ENCODE assay signal across 13 cellular contexts in the genomic region with DNA sequence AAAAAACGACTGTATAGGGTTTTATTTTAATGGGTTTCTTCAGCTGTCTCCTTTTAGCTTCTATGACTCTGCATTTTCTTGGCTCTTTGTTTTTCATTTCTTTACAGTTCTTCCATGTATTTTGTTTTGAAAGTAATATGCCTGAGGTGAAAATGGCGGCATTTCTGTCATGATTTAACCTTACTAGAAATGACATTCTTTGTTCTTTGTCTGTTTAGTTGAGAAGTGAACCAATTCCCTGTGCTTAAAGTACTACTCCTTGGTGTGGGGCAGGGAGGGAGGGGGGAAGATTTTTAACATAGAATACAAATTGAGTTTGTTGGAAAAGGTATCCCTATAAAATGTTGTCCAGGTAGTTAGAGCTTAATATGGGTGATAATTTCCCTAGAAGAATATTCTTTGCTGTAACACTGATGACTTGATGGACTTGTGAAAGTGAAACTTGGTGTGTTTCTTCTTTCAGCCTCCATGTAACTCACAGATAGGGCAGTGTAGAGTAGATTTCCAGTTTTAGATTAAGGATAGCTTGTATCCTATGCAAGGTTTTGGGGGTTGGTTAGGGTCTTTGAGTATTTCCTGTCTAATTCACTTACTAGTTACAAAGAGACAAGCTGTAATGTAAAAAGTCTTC.
DNase-seq lines count a peak whose midpoint lies in the region; ATAC-seq, FAIRE-seq and TF ChIP-seq lines count a peak whose summit lies in the region.
"Had no signal": no experiment of that assay in that cellular context is flagged by ENCODE, and none has a peak within 500 bp of the region (broad histone marks: within the 10 kb centered on the region; RNA-seq: fewer than 3 reads in every experiment).

No MANE protein-coding gene starts in this region.

- H3K4me1 ChIP-seq in endothelial cell of umbilical vein (ENCODE audit: control insufficient read depth, extremely low read depth, insufficient read depth, low read length) (no peaks in the 10 kb centered on the region), neural progenitor cell (peaks cover 45% of the 10 kb centered on the region)

- H3K4me1 Mint-ChIP-seq in neural progenitor cell = peaks cover 68% of the 10 kb centered on the region
- H3K4me1 Mint-ChIP-seq in activated CD4-positive, alpha-beta T cell treated with anti-CD3 and anti-CD28 coated beads for 36 hours = peaks cover 38% of the 10 kb centered on the region

- TF ChIP-seq CTCF in endothelial cell of umbilical vein (IDR thresholded peaks at IDR 0.05; ENCODE audit: extremely low read depth in 1 of 2, insufficient read depth in 1 of 2, low read depth in 1 of 2, low read length in 2 of 2) = no peak
- no peak for TF ChIP-seq CTCF in neural progenitor cell (IDR thresholded peaks at IDR 0.05)

- H3K9me3 ChIP-seq in endothelial cell of umbilical vein (replicated peaks; ENCODE audit: control insufficient read depth, insufficient read depth, low read length) (no peaks in the 10 kb centered on the region), neural progenitor cell (ENCODE audit: low read depth) (no peaks in the 10 kb centered on the region)

- TF ChIP-seq POLR2A in endothelial cell of umbilical vein (IDR thresholded peaks at IDR 0.05; ENCODE audit: low read depth, low read length) = no peak

- H2AFZ ChIP-seq in endothelial cell of umbilical vein (ENCODE audit: low read depth, low read length) (no peak overlapping the region), neural progenitor cell (replicated peaks) (no peak overlapping the region)

- peak; percentile 12 for DNase-seq in RPMI8226
- DNase-seq in endothelial cell of umbilical vein (ENCODE audit: low read depth, low spot score) = no peak
- no peak for DNase-seq in neural progenitor cell (ENCODE audit: low spot score)
- no peak for DNase-seq in effector CD8-positive, alpha-beta T cell (lab: John Stamatoyannopoulos, UW)
- DNase-seq in activated CD4-positive, alpha-beta T cell treated with anti-CD3 and anti-CD28 coated beads for 36 hours = no peak
- DNase-seq in mesenteric fat pad (ENCODE audit: low spot score) = no peak
- DNase-seq: H7; naive thymus-derived CD8-positive, alpha-beta T cell; NCI-H1930; T-helper 1 cell had no signal

- peaks cover 13% of the 10 kb centered on the region for H3K36me3 Mint-ChIP-seq in neural progenitor cell
- H3K36me3 Mint-ChIP-seq in activated CD4-positive, alpha-beta T cell treated with anti-CD3 and anti-CD28 coated beads for 36 hours (ENCODE audit: low read depth) = peaks cover 13% of the 10 kb centered on the region

- H3K79me2 ChIP-seq in endothelial cell of umbilical vein (ENCODE audit: control insufficient read depth, insufficient read depth, low read length) = peaks cover 4% of the 10 kb centered on the region
- peaks cover 85% of the 10 kb centered on the region for H3K79me2 ChIP-seq in neural progenitor cell (ENCODE audit: low read depth)

- no peak overlapping the region for H3K4me2 ChIP-seq in endothelial cell of umbilical vein (ENCODE audit: insufficient read depth, low read length)
- peak overlapping the region; percentile 36 for H3K4me2 ChIP-seq in neural progenitor cell

- peak overlapping the region; percentile 91 for H3K27ac Mint-ChIP-seq in neural progenitor cell
- H3K27ac Mint-ChIP-seq in activated CD4-positive, alpha-beta T cell treated with anti-CD3 and anti-CD28 coated beads for 36 hours = no peak overlapping the region

- peaks cover 0 to 3% of the 10 kb centered on the region in 2 experiments for H3K36me3 ChIP-seq in endothelial cell of umbilical vein (ENCODE audit: control insufficient read depth in 2 of 2, extremely low read depth in 1 of 2, insufficient read depth in 2 of 2, low read length in 2 of 2)
- H3K36me3 ChIP-seq in neural progenitor cell = no peaks in the 10 kb centered on the region

- dilution Hi-C loops in endothelial cell of umbilical vein (cut with MboI; ENCODE audit: extremely low pct_ligation_motif_present, low sequenced_read_pairs) = no loop called here

- no peaks in the 10 kb centered on the region for H3K27me3 ChIP-seq in endothelial cell of umbilical vein (ENCODE audit: control insufficient read depth in 2 of 2, insufficient read depth in 2 of 2, low read length in 2 of 2)
- H3K27me3 ChIP-seq in neural progenitor cell = no peaks in the 10 kb centered on the region

- CTCF ChIA-PET in endothelial cell of umbilical vein (lab: Charles Lee) = interaction anchor here (0.7 to 1.6 kb wide), 6 partner anchors 10 to 174 kb away, joined by 3 to 5 read pairs (median 4); no protein-coding TSS in a partner anchor
- CTCF ChIA-PET in activated CD4-positive, alpha-beta T cell treated with anti-CD3 and anti-CD28 coated beads for 36 hours (lab: Charles Lee) = interaction anchor here (0.8 to 1.3 kb wide), 2 partner anchors 8 to 22 kb away, joined by 3 to 4 read pairs; no protein-coding TSS in a partner anchor

- no peaks in the 10 kb centered on the region for H3K9me1 ChIP-seq in endothelial cell of umbilical vein (replicated peaks; ENCODE audit: control insufficient read depth, extremely low read depth, insufficient read depth, low read length)

- H3F3A ChIP-seq in neural progenitor cell (ENCODE audit: low read depth) = peaks cover 25% of the 10 kb centered on the region

- no TSS peak for BruUV-seq in endothelial cell of umbilical vein (replicated peaks; lab: Mats Ljungman, UMichigan)

- no peak overlapping the region for H3K27ac ChIP-seq in endothelial cell of umbilical vein (ENCODE audit: insufficient read depth, low read depth, low read length)
- peak overlapping the region; percentile 66 for H3K27ac ChIP-seq in neural progenitor cell

- H3K9me3 Mint-ChIP-seq in neural progenitor cell = no peaks in the 10 kb centered on the region
- no peaks in the 10 kb centered on the region for H3K9me3 Mint-ChIP-seq in activated CD4-positive, alpha-beta T cell treated with anti-CD3 and anti-CD28 coated beads for 36 hours (ENCODE audit: low read depth)
- H3K9me3 Mint-ChIP-seq: CD4-positive, CD25-positive, alpha-beta regulatory T cell; naive thymus-derived CD8-positive, alpha-beta T cell had no signal

- intact Hi-C loops in endothelial cell of umbilical vein (cut with micrococcal nuclease) = no loop called here
- intact Hi-C loops in activated CD4-positive, alpha-beta T cell treated with anti-CD3 and anti-CD28 coated beads for 36 hours (cut with DNase I, micrococcal nuclease) = no loop called here

- H3K4me3 Mint-ChIP-seq in neural progenitor cell = peak overlapping the region; percentile 4
- H3K4me3 Mint-ChIP-seq in activated CD4-positive, alpha-beta T cell treated with anti-CD3 and anti-CD28 coated beads for 36 hours = no peak overlapping the region
- H3K4me3 Mint-ChIP-seq: CD4-positive, CD25-positive, alpha-beta regulatory T cell; naive thymus-derived CD8-positive, alpha-beta T cell had no signal

- no peaks in the 10 kb centered on the region for H3K27me3 Mint-ChIP-seq in neural progenitor cell (ENCODE audit: insufficient read depth, low read depth)
- no peaks in the 10 kb centered on the region for H3K27me3 Mint-ChIP-seq in activated CD4-positive, alpha-beta T cell treated with anti-CD3 and anti-CD28 coated beads for 36 hours
- H3K27me3 Mint-ChIP-seq: CD4-positive, CD25-positive, alpha-beta regulatory T cell; naive thymus-derived CD8-positive, alpha-beta T cell had no signal

- no peak overlapping the region for H3K4me3 ChIP-seq in endothelial cell of umbilical vein (replicated peaks in 1 of 3; ENCODE audit: insufficient read depth in 1 of 3, low read depth in 1 of 3, low read length in 3 of 3)
- H3K4me3 ChIP-seq in neural progenitor cell = no peak overlapping the region

- ATAC-seq in GM18907 (IDR thresholded peaks at IDR 0.05; ENCODE audit: unreplicated experiment) = peak; percentile 56
- ATAC-seq in activated CD4-positive, alpha-beta T cell treated with anti-CD3 and anti-CD28 coated beads for 36 hours = no peak
- no peak for ATAC-seq in GM21717 (IDR thresholded peaks at IDR 0.05; ENCODE audit: unreplicated experiment)
- ATAC-seq: naive thymus-derived CD8-positive, alpha-beta T cell had no signal

- H4K20me1 ChIP-seq in endothelial cell of umbilical vein (replicated peaks; ENCODE audit: control insufficient read depth, extremely low read depth, insufficient read depth, low read length) (no peaks in the 10 kb centered on the region), neural progenitor cell (ENCODE audit: low read depth) (peaks cover 50% of the 10 kb centered on the region)

- POLR2A ChIA-PET in endothelial cell of umbilical vein (lab: Charles Lee) = no interaction called here
- POLR2A ChIA-PET in activated CD4-positive, alpha-beta T cell treated with anti-CD3 and anti-CD28 coated beads for 36 hours (lab: Charles Lee) = no interaction called here

- peak; percentile 33 for FAIRE-seq in endothelial cell of umbilical vein (lab: Jason Lieb, UNC)

- no peak overlapping the region for H3K9ac ChIP-seq in endothelial cell of umbilical vein (replicated peaks; ENCODE audit: extremely low read depth, insufficient read depth, low read length)
- H3K9ac ChIP-seq in neural progenitor cell = no peak overlapping the region

TF ChIP-seq in endothelial cell of umbilical vein, 7 proteins besides CTCF, POLR2A, EP300 and RAD21:
- no peak for TF ChIP-seq POLR2AphosphoS5 (IDR thresholded peaks at IDR 0.05; ENCODE audit: insufficient read depth, low read depth, low read length)
- no peak for TF ChIP-seq JUN (IDR thresholded peaks at IDR 0.05; ENCODE audit: borderline replicate concordance, insufficient read depth, insufficient read length, low read depth)
- TF ChIP-seq EZH2 (IDR thresholded peaks at IDR 0.05; ENCODE audit: borderline replicate concordance, low read depth, low read length, severe bottlenecking) = no peak
